Comparison of ENCODE assay signal across 8 cellular contexts in genomic region chrX:140764401-140764919, GRCh38. TPM values are rescaled to one million over a fixed set of nuclear protein-coding genes. Genes with fewer than 3 reads are reported as not detected.
DNase-seq lines count a peak whose midpoint lies in the region; ATAC-seq, FAIRE-seq and TF ChIP-seq lines count a peak whose summit lies in the region.

No MANE protein-coding gene starts in this region.

- no peaks in the 10 kb centered on the region for H4K20me1 ChIP-seq in keratinocyte (ENCODE audit: control insufficient read depth, extremely low read depth, insufficient read depth, low read length)

- ATAC-seq in GM21360 (IDR thresholded peaks at IDR 0.05; ENCODE audit: unreplicated experiment) = no peak
- ATAC-seq in GM21447 (IDR thresholded peaks at IDR 0.05; ENCODE audit: unreplicated experiment) = no peak

- TF ChIP-seq POLR2A in testis (IDR thresholded peaks at IDR 0.05) = no peak

- DNase-seq in stimulated activated CD4-positive, alpha-beta T cell treated with anti-CD3 and anti-CD28 coated beads, Interleukin-4, amount 100 ng/mL, for 1 hour = peak; percentile 3
- no peak for DNase-seq in stimulated activated CD4-positive, alpha-beta T cell treated with anti-CD3 and anti-CD28 coated beads, Interleukin-4, amount 100 ng/mL, for 24 hours
- peak; percentile 46 for DNase-seq in astrocyte of the hippocampus (ENCODE audit: low read depth, low spot score)
- no peak for DNase-seq in keratinocyte (ENCODE audit: low read depth, low spot score)
- DNase-seq in testis = peak; percentile 17
- no peak for DNase-seq in middle frontal gyrus (ENCODE audit: extremely low spot score, low spot score)

- 0% methylated on average over 4 to 26 of the region's 31 CpGs for WGBS in testis, 2 donors

- H3K9ac ChIP-seq in keratinocyte (ENCODE audit: control insufficient read depth, extremely low read depth, insufficient read depth, low read length) = peak overlapping the region; percentile 3

- no peak for TF ChIP-seq CTCF in keratinocyte (optimal IDR thresholded peaks at IDR 0.05 in 1 of 3, IDR thresholded peaks at IDR 0.05 in 1 of 3, conservative IDR thresholded peaks at IDR 0.05 in 1 of 3; ENCODE audit: extremely low read depth in 1 of 3, insufficient read depth in 2 of 3, low read length in 3 of 3)
- no peak for TF ChIP-seq CTCF in testis (IDR thresholded peaks at IDR 0.05)

- H3K36me3 ChIP-seq in keratinocyte (ENCODE audit: control insufficient read depth in 2 of 2, extremely low read depth in 1 of 2, insufficient read depth in 2 of 2, low read length in 2 of 2) (no peaks in the 10 kb centered on the region), testis (ENCODE audit: low read depth, missing control alignments) (no peaks in the 10 kb centered on the region)

- intact Hi-C loops in testis (cut with DNase I; ENCODE audit: low total_unique reads) = no loop called here

- dilution Hi-C loops in keratinocyte (cut with MboI; ENCODE audit: extremely low pct_ligation_motif_present, low sequenced_read_pairs) = no loop called here

- FAIRE-seq in keratinocyte (lab: Jason Lieb, UNC) = no peak

- H3K4me1 ChIP-seq in keratinocyte (ENCODE audit: control insufficient read depth, extremely low read depth, insufficient read depth, low read length) (no peaks in the 10 kb centered on the region), testis (no peaks in the 10 kb centered on the region)

- no peaks in the 10 kb centered on the region for H3K79me2 ChIP-seq in keratinocyte (ENCODE audit: control insufficient read depth, insufficient read depth, low read length)

- no peaks in the 10 kb centered on the region for H3K9me1 ChIP-seq in keratinocyte (ENCODE audit: control insufficient read depth, extremely low read depth, insufficient read depth, low read length)

- H3K27me3 ChIP-seq in keratinocyte (ENCODE audit: control insufficient read depth, extremely low read depth, insufficient read depth, low read length) (no peaks in the 10 kb centered on the region), testis (no peaks in the 10 kb centered on the region)

- H3K4me2 ChIP-seq in keratinocyte (ENCODE audit: control insufficient read depth, extremely low read depth, insufficient read depth, low read depth, low read length) = peak overlapping the region; percentile 81

- no peak overlapping the region for H3K27ac ChIP-seq in keratinocyte (ENCODE audit: control insufficient read depth, insufficient read depth, low read length)
- H3K27ac ChIP-seq in testis = no peak overlapping the region

- H3K4me3 ChIP-seq in keratinocyte (ENCODE audit: control insufficient read depth in 2 of 3, extremely low read depth in 1 of 3, insufficient read depth in 2 of 3, low read depth in 1 of 3, low read length in 3 of 3) (peak overlapping the region; percentile 37 to 39 (median 37)), testis (peak overlapping the region; percentile 15 to 48)

- H2AFZ ChIP-seq in keratinocyte (ENCODE audit: control insufficient read depth, low read length) = peak overlapping the region; percentile 84

- H3K9me3 ChIP-seq in keratinocyte (ENCODE audit: control insufficient read depth, low read depth, low read length) (no peaks in the 10 kb centered on the region), testis (no peaks in the 10 kb centered on the region)

RNA-seq across cellular contexts. Expression of gene LINC00632, which starts 54.9 kb away (rescaled TPM):
- polyA plus RNA-seq in keratinocyte = 2.2 to 4.5 TPM (median 3.0 TPM) in 3 replicates
- 0.22 TPM for polyA plus RNA-seq in keratinocyte (2011; ENCODE audit: low read depth)
- 3.8 and 7.0 TPM in 2 replicates for polyA plus RNA-seq in keratinocyte (2011; cell fraction: cytosol; rRNA removed)
- 0.76 and 1.1 TPM in 2 replicates for polyA plus RNA-seq in keratinocyte (2011; cell fraction: nucleus; rRNA removed)
- polyA plus RNA-seq in keratinocyte (2012; ENCODE audit: low replicate concordance) = 1.1 and 1.6 TPM in 2 replicates
- 0.16 to 2.3 TPM (median 1.4 TPM) in 3 replicates for polyA minus RNA-seq in keratinocyte
- not detected for polyA minus RNA-seq in keratinocyte (2011; cell fraction: cytosol; rRNA and poly(A)+ RNA removed)
- polyA minus RNA-seq in keratinocyte (2011; cell fraction: nucleus; rRNA and poly(A)+ RNA removed) = 0.21 and 1.7 TPM in 2 replicates
- total RNA-seq in testis = 10 to 100 TPM in 1 of 2 donors, 1 to 10 TPM in 1; 9.7 to 10.2 TPM
- 0.87 TPM for polyA plus RNA-seq in testis (ENCODE audit: insufficient read depth, low read depth, low replicate concordance)

Comparison
In these comparisons a context has a peak if more than half of its experiments do, and no peak if none do; other contexts are left out.
1. DNase-seq: peak in stimulated activated CD4-positive, alpha-beta T cell treated with anti-CD3 and anti-CD28 coated beads, Interleukin-4, amount 100 ng/mL, for 1 hour (single experiment), astrocyte of the hippocampus (single experiment) and testis (single experiment); none in stimulated activated CD4-positive, alpha-beta T cell treated with anti-CD3 and anti-CD28 coated beads, Interleukin-4, amount 100 ng/mL, for 24 hours (single experiment), keratinocyte (single experiment) and middle frontal gyrus (single experiment).